21 cellular contexts compared by ENCODE assay signal in the genomic region with DNA sequence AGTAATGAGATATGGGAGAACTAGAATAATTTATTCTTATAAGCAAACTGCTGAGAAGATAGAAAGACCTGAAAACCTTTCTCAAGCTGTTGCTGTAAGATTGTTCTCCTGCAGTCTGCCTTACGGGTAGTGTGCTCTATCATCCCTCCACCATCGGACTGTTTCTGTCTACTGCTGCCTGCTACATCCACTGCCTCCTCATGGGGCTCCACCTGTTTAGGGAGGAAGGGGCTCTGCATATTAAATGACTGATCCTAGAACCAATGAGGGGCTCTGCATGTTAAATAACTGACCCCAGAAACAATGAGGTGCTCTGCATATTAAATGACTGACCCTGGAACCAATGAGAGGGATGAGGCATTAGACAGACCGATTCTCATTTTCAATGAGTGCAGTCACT.
DNase-seq lines count a peak whose midpoint lies in the region; ATAC-seq and TF ChIP-seq lines count a peak whose summit lies in the region.
"Had no signal": no experiment of that assay in that cellular context is flagged by ENCODE, and none has a peak within 500 bp of the region (broad histone marks: within the 10 kb centered on the region; RNA-seq: fewer than 3 reads in every experiment).

No MANE protein-coding gene starts in this region.

- H3K9me3 ChIP-seq in BLaER1 treated with 17β-estradiol and CSF1 and Interleukin-3, amounts not matched to agents 10 nM and 100 nM (replicated peaks in 1 of 11), result peaks cover 0 to 52% (median 21%) of the 10 kb centered on the region in 11 experiments; a peak in 17 of 22 replicates
- H3K9me3 ChIP-seq in Loucy (ENCODE audit: insufficient read depth, low read depth, low read length) (no peaks in the 10 kb centered on the region), esophagus muscularis mucosa (no peaks in the 10 kb centered on the region), lower lobe of right lung (no peaks in the 10 kb centered on the region)
- no peaks in the 10 kb centered on the region for H3K9me3 ChIP-seq in CD4-positive, alpha-beta T cell (ENCODE audit: control insufficient read depth, low read length)

- no peaks in the 10 kb centered on the region for H3K36me3 Mint-ChIP-seq in nephron (ENCODE audit: low read depth)
- no peaks in the 10 kb centered on the region for H3K36me3 Mint-ChIP-seq in CD4-positive, alpha-beta T cell (ENCODE audit: low read depth)
- H3K36me3 Mint-ChIP-seq: CD8-positive, alpha-beta memory T cell had no signal

- H3K4me1 Mint-ChIP-seq in nephron, result peaks cover 39% of the 10 kb centered on the region
- H3K4me1 Mint-ChIP-seq in CD4-positive, alpha-beta T cell (ENCODE audit: low read depth), result no peaks in the 10 kb centered on the region
- H3K4me1 Mint-ChIP-seq: CD8-positive, alpha-beta memory T cell had no signal

- H3K9ac ChIP-seq in BLaER1 treated with 17β-estradiol and CSF1 and Interleukin-3, amounts not matched to agents 10 nM and 100 nM, result peak overlapping the region in 3 of 11 experiments; percentile 12 to 50 (median 33); a peak in 4 of 22 replicates
- H3K9ac ChIP-seq in Loucy (ENCODE audit: low read depth, low read length, poor library complexity, severe bottlenecking), result no peak overlapping the region

- intact Hi-C loops in esophagus muscularis mucosa (cut with DNase I) (no loop called here), lower lobe of right lung (cut with DNase I) (no loop called here)
- intact Hi-C loops in CD4-positive, alpha-beta T cell (cut with DNase I, micrococcal nuclease), result no loop called here

- no peak for TF ChIP-seq EP300 in esophagus muscularis mucosa (IDR thresholded peaks at IDR 0.05)

- H3K4me1 ChIP-seq in BLaER1 treated with 17β-estradiol and CSF1 and Interleukin-3, amounts not matched to agents 10 nM and 100 nM, result peaks cover 15 to 69% (median 52%) of the 10 kb centered on the region in 10 experiments
- peaks cover 6% of the 10 kb centered on the region for H3K4me1 ChIP-seq in Loucy (ENCODE audit: insufficient read depth, low read length, poor library complexity, severe bottlenecking)
- peaks cover 0 to 12% (median 1%) of the 10 kb centered on the region in 4 donors for H3K4me1 ChIP-seq in esophagus muscularis mucosa
- H3K4me1 ChIP-seq in lower lobe of right lung, result no peaks in the 10 kb centered on the region

- CTCF ChIA-PET in CD4-positive, alpha-beta T cell (lab: Charles Lee), result no interaction called here

- H3K4me3 Mint-ChIP-seq in nephron, result no peak overlapping the region
- H3K4me3 Mint-ChIP-seq in CD4-positive, alpha-beta T cell, result no peak overlapping the region
- H3K4me3 Mint-ChIP-seq: CD8-positive, alpha-beta memory T cell had no signal

- peak overlapping the region in 1 of 10 experiments; percentile 67; a peak in 3 of 20 replicates for H3K4me3 ChIP-seq in BLaER1 treated with 17β-estradiol and CSF1 and Interleukin-3, amounts not matched to agents 10 nM and 100 nM
- no peak overlapping the region for H3K4me3 ChIP-seq in Loucy (ENCODE audit: low read length, poor library complexity, severe bottlenecking)
- H3K4me3 ChIP-seq in esophagus muscularis mucosa, result no peak overlapping the region
- H3K4me3 ChIP-seq in lower lobe of right lung, result no peak overlapping the region
- H3K4me3 ChIP-seq: SK-N-MC had no signal

- H3K36me3 ChIP-seq in BLaER1 treated with 17β-estradiol and CSF1 and Interleukin-3, amounts not matched to agents 10 nM and 100 nM, result peaks cover 0 to 43% (median 5%) of the 10 kb centered on the region in 11 experiments; a peak in 11 of 22 replicates
- H3K36me3 ChIP-seq in Loucy (ENCODE audit: insufficient read depth, low read length) (no peaks in the 10 kb centered on the region), esophagus muscularis mucosa (no peaks in the 10 kb centered on the region), lower lobe of right lung (no peaks in the 10 kb centered on the region)

- peak overlapping the region in 6 of 11 experiments; percentile 16 to 71 (median 56); a peak in 8 of 22 replicates for H3K27ac ChIP-seq in BLaER1 treated with 17β-estradiol and CSF1 and Interleukin-3, amounts not matched to agents 10 nM and 100 nM
- no peak overlapping the region for H3K27ac ChIP-seq in esophagus muscularis mucosa (replicated peaks in 1 of 4)
- no peak overlapping the region for H3K27ac ChIP-seq in CD4-positive, alpha-beta T cell (ENCODE audit: low read depth, low read length)
- no peak overlapping the region for H3K27ac ChIP-seq in lower lobe of right lung
- H3K27ac ChIP-seq: C4-2B, SK-N-MC had no signal

- H3K9me2 ChIP-seq in Loucy (replicated peaks; ENCODE audit: low read depth, low read length), result no peaks in the 10 kb centered on the region

- no peak for ATAC-seq in CD4-positive, alpha-beta T cell (ENCODE audit: poor library complexity)
- no peak for ATAC-seq in HG02852 (IDR thresholded peaks at IDR 0.05; ENCODE audit: unreplicated experiment)
- no peak for ATAC-seq in lower lobe of right lung

- H3K27me3 ChIP-seq in BLaER1 treated with 17β-estradiol and CSF1 and Interleukin-3, amounts not matched to agents 10 nM and 100 nM, result no peaks in the 10 kb centered on the region
- no peaks in the 10 kb centered on the region for H3K27me3 ChIP-seq in Loucy (ENCODE audit: insufficient read depth, low read length, poor library complexity, severe bottlenecking)
- no peaks in the 10 kb centered on the region for H3K27me3 ChIP-seq in esophagus muscularis mucosa
- no peaks in the 10 kb centered on the region for H3K27me3 ChIP-seq in CD4-positive, alpha-beta T cell (ENCODE audit: control insufficient read depth, insufficient read depth, low read length)
- no peaks in the 10 kb centered on the region for H3K27me3 ChIP-seq in lower lobe of right lung (ENCODE audit: low read depth)

- H2AFZ ChIP-seq in Loucy (ENCODE audit: low read length), result no peak overlapping the region

- H3F3A ChIP-seq in Loucy (ENCODE audit: low read depth), result no peaks in the 10 kb centered on the region

- no peaks in the 10 kb centered on the region for H3K9me3 Mint-ChIP-seq in nephron
- H3K9me3 Mint-ChIP-seq in CD4-positive, alpha-beta T cell, result peaks cover 4% of the 10 kb centered on the region

- H3K27ac Mint-ChIP-seq in nephron, result peak overlapping the region in 2 of 3 experiments; percentile 29 to 64
- H3K27ac Mint-ChIP-seq in CD4-positive, alpha-beta T cell, result no peak overlapping the region
- H3K27ac Mint-ChIP-seq: CD8-positive, alpha-beta memory T cell had no signal

- H3K27me3 Mint-ChIP-seq in nephron (ENCODE audit: low read depth), result peaks cover 3% of the 10 kb centered on the region
- H3K27me3 Mint-ChIP-seq in CD4-positive, alpha-beta T cell, result no peaks in the 10 kb centered on the region
- H3K27me3 Mint-ChIP-seq: CD8-positive, alpha-beta memory T cell had no signal

- 62% methylated on average over 3 of the region's 3 CpGs for WGBS in esophagus muscularis mucosa

- POLR2A ChIA-PET in CD4-positive, alpha-beta T cell (lab: Charles Lee), result no interaction called here

- TF ChIP-seq CTCF in Loucy (conservative IDR thresholded peaks at IDR 0.05; ENCODE audit: low read length) (no peak), esophagus muscularis mucosa (IDR thresholded peaks at IDR 0.05) (no peak), nephron (IDR thresholded peaks at IDR 0.05; ENCODE audit: unreplicated experiment in 3 of 3) (no peak), lower lobe of right lung (IDR thresholded peaks at IDR 0.05) (no peak)
- TF ChIP-seq CTCF in CD4-positive, alpha-beta T cell (IDR thresholded peaks at IDR 0.05), result no peak

- H3K79me2 ChIP-seq in Loucy (ENCODE audit: insufficient read depth, low read length), result no peaks in the 10 kb centered on the region

- DNase-seq in esophagus muscularis mucosa (ENCODE audit: extremely low spot score) (peak; percentile 47), NCI-H2029 treated with DMSO at 0.1 percent for 48 hours (lab: John Stamatoyannopoulos, UW) (no peak), lower lobe of right lung (no peak)
- no peak for DNase-seq in CD4-positive, alpha-beta T cell
- DNase-seq: CD8-positive, alpha-beta memory T cell; DMS 273 treated with DMSO at 0.1 percent for 48 hours; DMS79 treated with DMSO at 0.1 percent for 48 hours; GF-D8; KBM-7; NCI-H1092; NCI-H1417 treated with DMSO at 0.1 percent for 48 hours; NCI-H1694 treated with DMSO at 0.1 percent for 48 hours; NCI-H524 treated with DMSO at 0.1 percent for 48 hours; NCI-H774; SIG-M5 had no signal

- TF ChIP-seq POLR2A in esophagus muscularis mucosa (IDR thresholded peaks at IDR 0.05; ENCODE audit: low read depth), result no peak

- H3K4me2 ChIP-seq in BLaER1 treated with 17β-estradiol and CSF1 and Interleukin-3, amounts not matched to agents 10 nM and 100 nM, result peak overlapping the region in 10 of 11 experiments; percentile 13 to 90 (median 78); a peak in 18 of 22 replicates
- H3K4me2 ChIP-seq in Loucy (ENCODE audit: low read depth, low read length, poor library complexity, severe bottlenecking), result peak overlapping the region; percentile 5

- H4K20me1 ChIP-seq in BLaER1 treated with 17β-estradiol and CSF1 and Interleukin-3, amounts not matched to agents 10 nM and 100 nM, result no peaks in the 10 kb centered on the region; a peak in 1 of 22 replicates
- no peaks in the 10 kb centered on the region for H4K20me1 ChIP-seq in Loucy (ENCODE audit: insufficient read depth, low read length, poor library complexity, severe bottlenecking)

Comparison
In these comparisons a context has a peak if more than half of its experiments do, and no peak if none do; other contexts are left out.
1. H3K27ac ChIP-seq: peak in BLaER1 treated with 17β-estradiol and CSF1 and Interleukin-3, amounts not matched to agents 10 nM and 100 nM (6 of 11); none in esophagus muscularis mucosa (0 of 4), CD4-positive, alpha-beta T cell (single experiment) and lower lobe of right lung (single experiment).